8 cellular contexts compared by ENCODE assay signal in genomic region chr6:124888581-124889371, GRCh38.
DNase-seq lines count a peak whose midpoint lies in the region; ATAC-seq and TF ChIP-seq lines count a peak whose summit lies in the region.
"Had no signal": no experiment of that assay in that cellular context is flagged by ENCODE, and none has a peak within 500 bp of the region (broad histone marks: within the 10 kb centered on the region; RNA-seq: fewer than 3 reads in every experiment).

No MANE protein-coding gene starts in this region.

- peaks cover 28% of the 10 kb centered on the region for H3K4me1 Mint-ChIP-seq in HFFc6 (ENCODE audit: low read depth)
- H3K4me1 Mint-ChIP-seq in activated T-helper 17 cell treated with anti-CD3 and anti-CD28 coated beads, Interleukin-2, amount 50 U/mL, for 72 hours, result peaks cover 11% of the 10 kb centered on the region
- H3K4me1 Mint-ChIP-seq in naive thymus-derived CD4-positive, alpha-beta T cell, result peaks cover 10 to 25% (median 15%) of the 10 kb centered on the region in 7 donors

- no peaks in the 10 kb centered on the region for H3K36me3 Mint-ChIP-seq in HFFc6 (ENCODE audit: low read depth)
- no peaks in the 10 kb centered on the region for H3K36me3 Mint-ChIP-seq in activated T-helper 17 cell treated with anti-CD3 and anti-CD28 coated beads, Interleukin-2, amount 50 U/mL, for 72 hours (ENCODE audit: low read depth)
- no peaks in the 10 kb centered on the region for H3K36me3 Mint-ChIP-seq in naive thymus-derived CD4-positive, alpha-beta T cell

- TF ChIP-seq CTCF in HFFc6 (IDR thresholded peaks at IDR 0.05), result no peak

- H3K9me3 Mint-ChIP-seq in HFFc6, result no peaks in the 10 kb centered on the region
- H3K9me3 Mint-ChIP-seq in activated T-helper 17 cell treated with anti-CD3 and anti-CD28 coated beads, Interleukin-2, amount 50 U/mL, for 72 hours, result no peaks in the 10 kb centered on the region
- no peaks in the 10 kb centered on the region for H3K9me3 Mint-ChIP-seq in naive thymus-derived CD4-positive, alpha-beta T cell

- H3K9me3 ChIP-seq in naive thymus-derived CD4-positive, alpha-beta T cell (ENCODE audit: control insufficient read depth in 2 of 3, low read length in 3 of 3), result no peaks in the 10 kb centered on the region
- H3K9me3 ChIP-seq: sigmoid colon had no signal

- CTCF ChIA-PET in naive thymus-derived CD4-positive, alpha-beta T cell (lab: Charles Lee), result no interaction called here

- peaks cover 2% of the 10 kb centered on the region; the same call in 1 of the 2 replicates for H3K27me3 Mint-ChIP-seq in HFFc6 (ENCODE audit: insufficient read depth)
- H3K27me3 Mint-ChIP-seq in activated T-helper 17 cell treated with anti-CD3 and anti-CD28 coated beads, Interleukin-2, amount 50 U/mL, for 72 hours, result no peaks in the 10 kb centered on the region
- no peaks in the 10 kb centered on the region for H3K27me3 Mint-ChIP-seq in naive thymus-derived CD4-positive, alpha-beta T cell

- DNase-seq in HFFc6, result no peak
- no peak for DNase-seq in naive thymus-derived CD4-positive, alpha-beta T cell
- no peak for DNase-seq in left ventricle myocardium superior
- DNase-seq in NCI-H187 (lab: John Stamatoyannopoulos, UW), result no peak
- DNase-seq: sigmoid colon had no signal

- H3K27me3 ChIP-seq in naive thymus-derived CD4-positive, alpha-beta T cell (ENCODE audit: control insufficient read depth in 2 of 2, insufficient read depth in 2 of 2, low read length in 2 of 2), result no peaks in the 10 kb centered on the region
- H3K27me3 ChIP-seq: sigmoid colon had no signal

- H3K27ac ChIP-seq in naive thymus-derived CD4-positive, alpha-beta T cell (ENCODE audit: low read depth, low read length), result no peak overlapping the region
- H3K27ac ChIP-seq: sigmoid colon had no signal

- peak overlapping the region; percentile 25 for H3K4me3 Mint-ChIP-seq in HFFc6
- peak overlapping the region; percentile 62 for H3K4me3 Mint-ChIP-seq in activated T-helper 17 cell treated with anti-CD3 and anti-CD28 coated beads, Interleukin-2, amount 50 U/mL, for 72 hours
- H3K4me3 Mint-ChIP-seq in naive thymus-derived CD4-positive, alpha-beta T cell, result peak overlapping the region; percentile 18 to 77 (median 58)

- no peak overlapping the region for H3K4me3 ChIP-seq in naive thymus-derived CD4-positive, alpha-beta T cell (ENCODE audit: low read length)
- H3K4me3 ChIP-seq: sigmoid colon had no signal

- POLR2A ChIA-PET in naive thymus-derived CD4-positive, alpha-beta T cell (lab: Charles Lee), result no interaction called here

- intact Hi-C loops in naive thymus-derived CD4-positive, alpha-beta T cell (cut with micrococcal nuclease), result no loop called here
- intact Hi-C loops in left ventricle myocardium superior (cut with micrococcal nuclease), result no loop called here

- H3K36me3 ChIP-seq in naive thymus-derived CD4-positive, alpha-beta T cell (ENCODE audit: control insufficient read depth in 2 of 3, insufficient read depth in 3 of 3, low read length in 3 of 3), result no peaks in the 10 kb centered on the region
- H3K36me3 ChIP-seq: sigmoid colon had no signal

- H3K4me1 ChIP-seq in naive thymus-derived CD4-positive, alpha-beta T cell (ENCODE audit: control insufficient read depth in 2 of 2, insufficient read depth in 2 of 2, low read length in 2 of 2), result no peaks in the 10 kb centered on the region

- ATAC-seq in GM18502 (IDR thresholded peaks at IDR 0.05; ENCODE audit: poor library complexity, unreplicated experiment) (peak; percentile 46), left ventricle myocardium superior (no peak), GM19455 (IDR thresholded peaks at IDR 0.05; ENCODE audit: unreplicated experiment) (no peak)
- peak; percentile 21 for ATAC-seq in activated T-helper 17 cell treated with anti-CD3 and anti-CD28 coated beads, Interleukin-2, amount 50 U/mL, for 72 hours (replicated peaks)
- ATAC-seq in naive thymus-derived CD4-positive, alpha-beta T cell, result peak; percentile 31

- no peak overlapping the region for H3K27ac Mint-ChIP-seq in HFFc6
- peak overlapping the region; percentile 37 for H3K27ac Mint-ChIP-seq in activated T-helper 17 cell treated with anti-CD3 and anti-CD28 coated beads, Interleukin-2, amount 50 U/mL, for 72 hours
- H3K27ac Mint-ChIP-seq in naive thymus-derived CD4-positive, alpha-beta T cell, result peak overlapping the region in 7 of 9 donors; percentile 0 to 56 (median 42)

Comparison
In these comparisons a context has a peak if more than half of its experiments do, and no peak if none do; other contexts are left out.
1. ATAC-seq: peak in GM18502 (single experiment), activated T-helper 17 cell treated with anti-CD3 and anti-CD28 coated beads, Interleukin-2, amount 50 U/mL, for 72 hours (single experiment) and naive thymus-derived CD4-positive, alpha-beta T cell (single experiment); none in left ventricle myocardium superior (single experiment) and GM19455 (single experiment).
2. Peak in every context shown above with its lines, with median percentiles within 50 percentile points of each other: H3K4me3 Mint-ChIP-seq.